Comparison of ENCODE assay signal across 8 cellular contexts in the genomic region with DNA sequence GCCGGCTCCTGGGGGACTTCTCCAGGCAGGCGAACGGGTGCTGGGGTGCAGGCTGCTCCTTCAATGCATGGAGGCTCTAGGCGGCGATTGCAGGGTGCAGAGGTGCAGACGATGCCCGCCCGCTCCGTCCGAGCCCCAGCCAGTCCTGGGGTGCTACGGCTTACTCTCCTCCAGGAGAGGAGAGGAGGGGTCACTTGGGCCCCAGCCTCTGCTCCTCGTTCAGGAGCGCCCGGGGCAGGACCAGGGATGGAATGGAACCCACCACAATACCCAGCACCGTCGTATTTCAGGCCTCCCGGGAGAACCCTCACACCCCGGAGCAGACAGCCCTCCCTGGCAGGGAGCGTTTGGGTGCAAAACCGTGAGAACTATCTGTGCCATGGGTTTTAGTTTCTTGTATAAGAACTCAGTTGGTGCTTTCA. TPM values are rescaled to one million over a fixed set of nuclear protein-coding genes. Genes with fewer than 3 reads are reported as not detected.
A peak's percentile ranks its signal among the peaks of the same experiment; 100 is the strongest.
DNase-seq lines count a peak whose midpoint lies in the region; ATAC-seq and TF ChIP-seq lines count a peak whose summit lies in the region.

No MANE protein-coding gene starts in this region.

- H3K27me3 Mint-ChIP-seq in glutamatergic neuron (ENCODE audit: unreplicated experiment) = peaks cover 8% of the 10 kb centered on the region

- H3K9me3 ChIP-seq in psoas muscle = no peaks in the 10 kb centered on the region

- TF ChIP-seq CTCF in GM06990 (IDR thresholded peaks at IDR 0.05; ENCODE audit: insufficient read depth, low read length, poor library complexity, severe bottlenecking) (no peak), glutamatergic neuron (IDR thresholded peaks at IDR 0.05; ENCODE audit: partially characterized antibody, unreplicated experiment) (no peak), psoas muscle (IDR thresholded peaks at IDR 0.05) (no peak), GM20000 (IDR thresholded peaks at IDR 0.05; ENCODE audit: extremely low read depth, missing control alignments) (no peak)

- ATAC-seq in HG02870 (IDR thresholded peaks at IDR 0.05; ENCODE audit: unreplicated experiment) (peak; percentile 24), psoas muscle (peak; percentile 22 to 49 (median 34))

- H3K4me3 ChIP-seq in GM06990 (replicated peaks; ENCODE audit: low read depth, low read length) = peak overlapping the region; percentile 98
- H3K4me3 ChIP-seq in psoas muscle = peak overlapping the region; percentile 96

- peak overlapping the region; percentile 80 for H3K27ac Mint-ChIP-seq in glutamatergic neuron (ENCODE audit: unreplicated experiment)

- no peak for DNase-seq in GM06990 (ENCODE audit: extremely low read depth, insufficient read length)
- DNase-seq in activated CD4-positive, alpha-beta T cell treated with anti-CD3 and anti-CD28 coated beads, Interleukin-2, amount 50 U/mL, for 48 hours = peak; percentile 14 to 18
- DNase-seq in glutamatergic neuron = peak; percentile 30
- DNase-seq in psoas muscle = no peak
- no peak for DNase-seq in activated CD8-positive, alpha-beta memory T cell treated with anti-CD3 and anti-CD28 coated beads, Interleukin-2, amount 50 U/mL, for 48 hours
- DNase-seq in GM20000 (ENCODE audit: low spot score) = no peak
- no peak for DNase-seq in LoVo (ENCODE audit: low spot score)

- peaks cover 6% of the 10 kb centered on the region for H3K4me1 Mint-ChIP-seq in glutamatergic neuron (ENCODE audit: low read depth, unreplicated experiment)

- WGBS in psoas muscle, 3 donors = 0 to 1% (median 0%) methylated on average over 20 of the region's 20 CpGs

- peaks cover 9% of the 10 kb centered on the region for H3K9me3 Mint-ChIP-seq in glutamatergic neuron (ENCODE audit: unreplicated experiment)

- H3K27me3 ChIP-seq in GM06990 (replicated peaks; ENCODE audit: control insufficient read depth, insufficient read depth, low read length) (no peaks in the 10 kb centered on the region), psoas muscle (ENCODE audit: insufficient read depth in 3 of 3, low read length in 2 of 3) (no peaks in the 10 kb centered on the region)

- intact Hi-C loops in psoas muscle (cut with DNase I) = loop anchor here (10.0 kb wide), 2 partner anchors 129 to 139 kb away; partner anchors contain the start of genes MCOLN1 (in 1 of the 2) and PNPLA6 (in 1 of the 2)

- peak overlapping the region; percentile 91 for H3K4me3 Mint-ChIP-seq in glutamatergic neuron (ENCODE audit: unreplicated experiment)

- H3K4me1 ChIP-seq in psoas muscle = peaks cover 30% of the 10 kb centered on the region

- H3K36me3 ChIP-seq in GM06990 (ENCODE audit: control insufficient read depth, insufficient read depth, low read length) (no peaks in the 10 kb centered on the region), psoas muscle (ENCODE audit: insufficient read depth in 1 of 2, low read depth in 1 of 2) (no peaks in the 10 kb centered on the region)

- H3K36me3 Mint-ChIP-seq in glutamatergic neuron (ENCODE audit: unreplicated experiment) = no peaks in the 10 kb centered on the region

- H3K27ac ChIP-seq in psoas muscle = peak overlapping the region; percentile 85

RNA-seq across cellular contexts. Expression of gene ARHGEF18, which starts 46.6 kb away (rescaled TPM):
- 44.1 TPM for total RNA-seq in glutamatergic neuron (ENCODE audit: unreplicated experiment)
- 1 to 10 TPM; 6.0 to 8.3 (median 6.9) TPM for total RNA-seq in psoas muscle
- polyA plus RNA-seq in psoas muscle = 10 to 100 TPM in 1 of 3 donors, 1 to 10 TPM in 2; 3.5 to 12.2 (median 5.3) TPM

Comparison
In these comparisons a context has a peak if more than half of its experiments do, and no peak if none do; other contexts are left out.
1. DNase-seq: peak in activated CD4-positive, alpha-beta T cell treated with anti-CD3 and anti-CD28 coated beads, Interleukin-2, amount 50 U/mL, for 48 hours (2 of 2) and glutamatergic neuron (single experiment); none in GM06990 (single experiment), psoas muscle (0 of 2), activated CD8-positive, alpha-beta memory T cell treated with anti-CD3 and anti-CD28 coated beads, Interleukin-2, amount 50 U/mL, for 48 hours (single experiment), GM20000 (single experiment) and LoVo (single experiment).